Comparison of ENCODE assay signal across 14 cellular contexts in genomic region chr11:10777806-10778205, GRCh38. TPM values are rescaled to one million over a fixed set of nuclear protein-coding genes. Genes with fewer than 3 reads are reported as not detected.
DNase-seq lines count a peak whose midpoint lies in the region; ATAC-seq and TF ChIP-seq lines count a peak whose summit lies in the region.
"Had no signal": no experiment of that assay in that cellular context is flagged by ENCODE, and none has a peak within 500 bp of the region (broad histone marks: within the 10 kb centered on the region; RNA-seq: fewer than 3 reads in every experiment).

No MANE protein-coding gene starts in this region.

- H3K9me3 ChIP-seq in osteoblast (ENCODE audit: low read depth, low read length) = no peaks in the 10 kb centered on the region
- H3K9me3 ChIP-seq: BLaER1, colonic mucosa, tibial artery had no signal

- H3K27me3 Mint-ChIP-seq in activated T-helper 17 cell treated with anti-CD3 and anti-CD28 coated beads, Interleukin-2, amount 50 U/mL, for 72 hours = no peaks in the 10 kb centered on the region
- H3K27me3 Mint-ChIP-seq in nephron progenitor cell (ENCODE audit: low read depth, poor library complexity) = no peaks in the 10 kb centered on the region
- H3K27me3 Mint-ChIP-seq: activated naive CD4-positive, alpha-beta T cell treated with anti-CD3 and anti-CD28 coated beads, Interleukin-2, amount 50 U/mL, for 24 hours had no signal

- H2AFZ ChIP-seq in osteoblast (ENCODE audit: low read length) = no peak overlapping the region

- TF ChIP-seq CTCF in fibroblast of the aortic adventitia (IDR thresholded peaks at IDR 0.05; ENCODE audit: insufficient read depth, low read length) (no peak), osteoblast (IDR thresholded peaks at IDR 0.05; ENCODE audit: extremely low read depth, low read depth, low read length) (no peak), nephron progenitor cell (IDR thresholded peaks at IDR 0.05) (no peak)

- peaks cover 22% of the 10 kb centered on the region for H3K4me1 ChIP-seq in osteoblast (ENCODE audit: insufficient read depth, low read length)
- H3K4me1 ChIP-seq: BLaER1, colonic mucosa, tibial artery had no signal

- DNase-seq in AG20443 (ENCODE audit: low spot score) = peak; percentile 28
- DNase-seq in NOMO-1 (lab: John Stamatoyannopoulos, UW; ENCODE audit: unreplicated experiment in 2 of 2) = peak; percentile 49 to 63
- peak; percentile 25 for DNase-seq in fibroblast of the aortic adventitia (ENCODE audit: low read depth)
- no peak for DNase-seq in osteoblast (ENCODE audit: insufficient read length, low spot score, missing footprints)
- DNase-seq in NCI-H226 = no peak
- DNase-seq in nephron progenitor cell = no peak
- DNase-seq: colonic mucosa, NCI-H187 treated with DMSO at 0.1 percent for 48 hours, T-helper 2 cell had no signal

- no peaks in the 10 kb centered on the region for H3K79me2 ChIP-seq in osteoblast (ENCODE audit: insufficient read depth, low read length)

- H3K36me3 Mint-ChIP-seq in activated T-helper 17 cell treated with anti-CD3 and anti-CD28 coated beads, Interleukin-2, amount 50 U/mL, for 72 hours (ENCODE audit: low read depth) = no peaks in the 10 kb centered on the region
- peaks cover 45% of the 10 kb centered on the region for H3K36me3 Mint-ChIP-seq in nephron progenitor cell (ENCODE audit: low read depth)

- H4K20me1 ChIP-seq in osteoblast (ENCODE audit: insufficient read depth, low read length) = no peaks in the 10 kb centered on the region
- H4K20me1 ChIP-seq: BLaER1 had no signal

- H3K4me1 Mint-ChIP-seq in activated T-helper 17 cell treated with anti-CD3 and anti-CD28 coated beads, Interleukin-2, amount 50 U/mL, for 72 hours = no peaks in the 10 kb centered on the region
- H3K4me1 Mint-ChIP-seq in nephron progenitor cell = peaks cover 7% of the 10 kb centered on the region
- H3K4me1 Mint-ChIP-seq: activated naive CD4-positive, alpha-beta T cell treated with anti-CD3 and anti-CD28 coated beads, Interleukin-2, amount 50 U/mL, for 24 hours had no signal

- peak overlapping the region; percentile 93 for H3K27ac ChIP-seq in osteoblast (ENCODE audit: low read depth, low read length)
- H3K27ac ChIP-seq: BLaER1, colonic mucosa had no signal

- no peaks in the 10 kb centered on the region for H3K9me3 Mint-ChIP-seq in activated T-helper 17 cell treated with anti-CD3 and anti-CD28 coated beads, Interleukin-2, amount 50 U/mL, for 72 hours
- no peaks in the 10 kb centered on the region for H3K9me3 Mint-ChIP-seq in nephron progenitor cell
- H3K9me3 Mint-ChIP-seq: activated naive CD4-positive, alpha-beta T cell treated with anti-CD3 and anti-CD28 coated beads, Interleukin-2, amount 50 U/mL, for 24 hours had no signal

- no peak for ATAC-seq in activated T-helper 17 cell treated with anti-CD3 and anti-CD28 coated beads, Interleukin-2, amount 50 U/mL, for 72 hours (replicated peaks)
- no peak for ATAC-seq in HG03039 (IDR thresholded peaks at IDR 0.05; ENCODE audit: unreplicated experiment)

- peaks cover 41% of the 10 kb centered on the region for H3K36me3 ChIP-seq in osteoblast (ENCODE audit: insufficient read depth, low read length)
- H3K36me3 ChIP-seq: colonic mucosa had no signal

- no peak overlapping the region for H3K4me3 ChIP-seq in fibroblast of the aortic adventitia (ENCODE audit: low read depth, low read length)
- H3K4me3 ChIP-seq in osteoblast (ENCODE audit: insufficient read depth, low read length) = no peak overlapping the region
- H3K4me3 ChIP-seq: BLaER1, colonic mucosa, tibial artery had no signal

- H3K27ac Mint-ChIP-seq in activated T-helper 17 cell treated with anti-CD3 and anti-CD28 coated beads, Interleukin-2, amount 50 U/mL, for 72 hours = no peak overlapping the region
- H3K27ac Mint-ChIP-seq in nephron progenitor cell = no peak overlapping the region

- H3K27me3 ChIP-seq in osteoblast (ENCODE audit: insufficient read depth, low read length) = no peaks in the 10 kb centered on the region
- H3K27me3 ChIP-seq: BLaER1, colonic mucosa, tibial artery had no signal

- peak overlapping the region; percentile 42 for H3K4me2 ChIP-seq in osteoblast (ENCODE audit: insufficient read depth, low read length)
- H3K4me2 ChIP-seq: BLaER1 had no signal

- no peak overlapping the region for H3K4me3 Mint-ChIP-seq in activated T-helper 17 cell treated with anti-CD3 and anti-CD28 coated beads, Interleukin-2, amount 50 U/mL, for 72 hours
- no peak overlapping the region for H3K4me3 Mint-ChIP-seq in nephron progenitor cell
- H3K4me3 Mint-ChIP-seq: activated naive CD4-positive, alpha-beta T cell treated with anti-CD3 and anti-CD28 coated beads, Interleukin-2, amount 50 U/mL, for 24 hours had no signal

RNA-seq across cellular contexts. Expression of gene CTR9, which starts 26.8 kb away (rescaled TPM):
- total RNA-seq in fibroblast of the aortic adventitia (ENCODE audit: low replicate concordance) (30.5 and 67.5 TPM in 2 replicates), osteoblast (25.0 and 27.4 TPM in 2 replicates)
- 10 to 100 TPM; 34.0 to 47.4 TPM for total RNA-seq in activated T-helper 17 cell treated with anti-CD3 and anti-CD28 coated beads, Interleukin-2, amount 50 U/mL, for 72 hours

RNA-seq across cellular contexts. Expression of gene EIF4G2, which starts 30.9 kb away (rescaled TPM):
- total RNA-seq in fibroblast of the aortic adventitia (ENCODE audit: low replicate concordance) (647 and 1,086 TPM in 2 replicates), osteoblast (748 and 782 TPM in 2 replicates)
- total RNA-seq in activated T-helper 17 cell treated with anti-CD3 and anti-CD28 coated beads, Interleukin-2, amount 50 U/mL, for 72 hours = 1,000 to 10,000 TPM in 1 of 2 donors, 100 to 1,000 TPM in 1; 622 to 1,188 TPM

Comparison
In these comparisons a context has a peak if more than half of its experiments do, and no peak if none do; other contexts are left out.
1. DNase-seq: peak in AG20443 (single experiment), NOMO-1 (2 of 2) and fibroblast of the aortic adventitia (single experiment); none in osteoblast (single experiment), NCI-H226 (single experiment) and nephron progenitor cell (single experiment).